In genomic region chr9:129629251-129629650, GRCh38 we compare ENCODE assay signal across 19 cellular contexts. TPM values are rescaled to one million over a fixed set of nuclear protein-coding genes. Genes with fewer than 3 reads are reported as not detected.
DNase-seq lines count a peak whose midpoint lies in the region; ATAC-seq, FAIRE-seq and TF ChIP-seq lines count a peak whose summit lies in the region.
"Had no signal": no experiment of that assay in that cellular context is flagged by ENCODE, and none has a peak within 500 bp of the region (broad histone marks: within the 10 kb centered on the region; RNA-seq: fewer than 3 reads in every experiment).

No MANE protein-coding gene starts in this region.

- no peak overlapping the region for H3K14ac ChIP-seq in H1 (ENCODE audit: insufficient read length)

- POLR2A ChIA-PET in H1 (lab: Charles Lee; ENCODE audit: partially characterized antibody), result interaction anchor here (1.4 to 8.4 kb wide), 2 partner anchors 10 to 452 kb away, joined by 4 to 95 read pairs; partner anchors contain the start of gene ASB6

- TF ChIP-seq POLR2A in H1 (IDR thresholded peaks at IDR 0.05; ENCODE audit: control extremely low read depth in 1 of 2, low read depth in 2 of 2, low read length in 2 of 2) (no peak), spleen (IDR thresholded peaks at IDR 0.05) (no peak)

- H3K27me3 ChIP-seq in Loucy (ENCODE audit: insufficient read depth, low read length, poor library complexity, severe bottlenecking), result no peaks in the 10 kb centered on the region
- no peaks in the 10 kb centered on the region for H3K27me3 ChIP-seq in H1 (replicated peaks in 1 of 4; ENCODE audit: control insufficient read depth in 3 of 4, extremely low read depth in 1 of 4, insufficient read depth in 3 of 4, low read length in 3 of 4)
- H3K27me3 ChIP-seq in spleen (replicated peaks in 1 of 7), result no peaks in the 10 kb centered on the region
- H3K27me3 ChIP-seq: foreskin keratinocyte had no signal

- no peak overlapping the region for H3K18ac ChIP-seq in H1 (ENCODE audit: extremely low read depth, low read length)

- no peak overlapping the region for H3K9ac ChIP-seq in Loucy (ENCODE audit: low read depth, low read length, poor library complexity, severe bottlenecking)
- H3K9ac ChIP-seq in H1 (replicated peaks in 1 of 4; ENCODE audit: extremely low read depth in 1 of 4, low read depth in 3 of 4, low read length in 3 of 4), result no peak overlapping the region

- H3K36me3 ChIP-seq in Loucy (ENCODE audit: insufficient read depth, low read length) (no peaks in the 10 kb centered on the region), H1 (ENCODE audit: control insufficient read depth in 2 of 4, insufficient read depth in 4 of 4, low read length in 3 of 4) (peaks cover 3 to 27% (median 11%) of the 10 kb centered on the region in 4 experiments; a peak in 6 of 8 replicates), spleen (peaks cover 0 to 60% (median 21%) of the 10 kb centered on the region in 6 donors)

- no peak overlapping the region for H3K4ac ChIP-seq in H1 (replicated peaks; ENCODE audit: insufficient read length, low read depth, low read length)

- H3K4me1 ChIP-seq in Loucy (ENCODE audit: insufficient read depth, low read length, poor library complexity, severe bottlenecking) (peaks cover 28% of the 10 kb centered on the region), H1 (replicated peaks in 1 of 4; ENCODE audit: control insufficient read depth in 3 of 4, insufficient read depth in 4 of 4, low read length in 3 of 4) (peaks cover 10 to 19% (median 13%) of the 10 kb centered on the region in 4 experiments), spleen (peaks cover 38 to 96% (median 78%) of the 10 kb centered on the region in 6 donors)

- H3K4me2 ChIP-seq in Loucy (ENCODE audit: low read depth, low read length, poor library complexity, severe bottlenecking) (peak overlapping the region; percentile 95), H1 (ENCODE audit: insufficient read depth in 1 of 2, low read depth in 2 of 2, low read length in 2 of 2) (no peak overlapping the region; a peak in 1 of 4 replicates)

- no peak for FAIRE-seq in H1 (lab: Jason Lieb, UNC)

- peaks cover 43% of the 10 kb centered on the region for H3K79me1 ChIP-seq in H1 (ENCODE audit: low read depth, low read length)

- H3K79me2 ChIP-seq in Loucy (ENCODE audit: insufficient read depth, low read length) (peaks cover 64% of the 10 kb centered on the region), H1 (ENCODE audit: control insufficient read depth in 1 of 2, insufficient read depth in 2 of 2, low read length in 2 of 2) (peaks cover 52 to 79% of the 10 kb centered on the region in 2 experiments)

- no peak overlapping the region for H2BK15ac ChIP-seq in H1 (ENCODE audit: low read length)

- H3K9me2 ChIP-seq in Loucy (replicated peaks; ENCODE audit: low read depth, low read length), result no peaks in the 10 kb centered on the region

- H3K4me1 Mint-ChIP-seq in activated T-cell treated with anti-CD3 and anti-CD28 coated beads, Interleukin-2, amount 50 U/mL, for 4 hours (ENCODE audit: low read depth), result peaks cover 68% of the 10 kb centered on the region

- H4K5ac ChIP-seq in H1 (ENCODE audit: insufficient read length, low read depth, low read length), result no peak overlapping the region

- H3K4me3 ChIP-seq in Loucy (ENCODE audit: low read length, poor library complexity, severe bottlenecking) (peak overlapping the region; percentile 93), H1 (ENCODE audit: extremely low read depth in 1 of 4, insufficient read depth in 2 of 4, low read depth in 3 of 4, low read length in 4 of 4) (no peak overlapping the region), spleen (peak overlapping the region in 4 of 8 donors; percentile 11 to 86 (median 83))
- H3K4me3 ChIP-seq: left ventricle myocardium inferior had no signal

- no peaks in the 10 kb centered on the region for H3F3A ChIP-seq in Loucy (ENCODE audit: low read depth)

- no peak overlapping the region for H2AFZ ChIP-seq in Loucy (ENCODE audit: low read length)
- H2AFZ ChIP-seq in H1 (ENCODE audit: low read length), result no peak overlapping the region

- peaks cover 8% of the 10 kb centered on the region for H3K36me3 Mint-ChIP-seq in activated T-cell treated with anti-CD3 and anti-CD28 coated beads, Interleukin-2, amount 50 U/mL, for 4 hours (ENCODE audit: insufficient read depth)

- WGBS in H1 (ENCODE audit: extremely low coverage in 1 of 2, insufficient coverage in 1 of 2, insufficient read length in 1 of 2, insufficient replicate concordance in 2 of 2, low coverage in 1 of 2, low lambda C conversion rate in 2 of 2, missing lambda C conversion rate in 1 of 2), 2 experiments, result 98% methylated on average over 5 of the region's 5 CpGs; no CpG with 5 or more reads in 1 of the 2 experiments
- 57 to 78% (median 71%) methylated on average over 5 of the region's 5 CpGs for WGBS in spleen, 5 donors

- TF ChIP-seq CTCF in Loucy (conservative IDR thresholded peaks at IDR 0.05; ENCODE audit: low read length), result no peak
- TF ChIP-seq CTCF in H1 (IDR thresholded peaks at IDR 0.05; ENCODE audit: control extremely low read depth in 1 of 3, insufficient read depth in 1 of 3, low read depth in 1 of 3, low read length in 3 of 3), result no peak
- TF ChIP-seq CTCF in spleen (IDR thresholded peaks at IDR 0.05 in 8 of 11, conservative IDR thresholded peaks at IDR 0.05 in 3 of 11), result no peak

- no peak overlapping the region for H3K27ac ChIP-seq in H1 (ENCODE audit: low read depth, low read length)
- H3K27ac ChIP-seq in spleen, result peak overlapping the region in 7 of 8 donors; percentile 27 to 97 (median 94)
- H3K27ac ChIP-seq: foreskin keratinocyte, psoas muscle had no signal

- no peaks in the 10 kb centered on the region for H3K27me3 Mint-ChIP-seq in activated T-cell treated with anti-CD3 and anti-CD28 coated beads, Interleukin-2, amount 50 U/mL, for 4 hours (ENCODE audit: low read depth)

- intact Hi-C loops in spleen (cut with DNase I; ENCODE audit: low total_unique reads), result no loop called here

- TF ChIP-seq EP300 in H1 (IDR thresholded peaks at IDR 0.05; ENCODE audit: borderline replicate concordance in 1 of 2, low read depth in 2 of 2, low read length in 2 of 2), result no peak

- no peak for TF ChIP-seq RAD21 in H1 (IDR thresholded peaks at IDR 0.05 in 1 of 2, conservative IDR thresholded peaks at IDR 0.05 in 1 of 2; ENCODE audit: low read depth in 2 of 2, low read length in 2 of 2)

- H3K9me3 Mint-ChIP-seq in activated T-cell treated with anti-CD3 and anti-CD28 coated beads, Interleukin-2, amount 50 U/mL, for 4 hours, result no peaks in the 10 kb centered on the region

- CTCF ChIA-PET in H1 (lab: Charles Lee; ENCODE audit: partially characterized antibody), result interaction anchor here (0.8 to 4.4 kb wide), 10 partner anchors 9 to 499 kb away, joined by 3 to 18 read pairs (median 4); partner anchors contain the start of gene C9orf50

- H2BK5ac ChIP-seq in H1 (ENCODE audit: low read depth, low read length), result no peak overlapping the region

- DNase-seq in activated T-cell treated with anti-CD3 and anti-CD28 coated beads, Interleukin-2, amount 50 U/mL, for 4 hours, result no peak
- DNase-seq in activated T-cell treated with anti-CD3 and anti-CD28 coated beads, Interleukin-2, amount 50 U/mL, for 1 hour, result no peak
- DNase-seq in H1 (ENCODE audit: low read depth in 1 of 2, low spot score in 2 of 2) (no peak), spleen (no peak), UCSD-AML1 (lab: John Stamatoyannopoulos, UW; ENCODE audit: unreplicated experiment) (no peak), iPS-NIHi7 (ENCODE audit: extremely low spot score) (no peak)
- DNase-seq: activated CD4-positive, CD25-positive, alpha-beta regulatory T cell; amniotic stem cell; foreskin keratinocyte; Kasumi-1; left ventricle myocardium inferior; NCI-H1417; NCI-H2171 treated with DMSO at 0.1 percent for 48 hours; psoas muscle; stimulated activated naive CD4-positive, alpha-beta T cell had no signal

- H4K20me1 ChIP-seq in Loucy (ENCODE audit: insufficient read depth, low read length, poor library complexity, severe bottlenecking), result peaks cover 26% of the 10 kb centered on the region
- H4K20me1 ChIP-seq in H1 (replicated peaks in 1 of 2; ENCODE audit: control insufficient read depth in 1 of 2, insufficient read depth in 2 of 2, low read length in 2 of 2), result peaks cover 50 to 71% of the 10 kb centered on the region in 2 experiments

- ATAC-seq in activated T-cell treated with anti-CD3 and anti-CD28 coated beads, Interleukin-2, amount 50 U/mL, for 4 hours, result no peak
- no peak for ATAC-seq in GM18873 (IDR thresholded peaks at IDR 0.05; ENCODE audit: low FRiP score, unreplicated experiment)
- ATAC-seq: foreskin keratinocyte, psoas muscle had no signal

- no peak overlapping the region for H2AK5ac ChIP-seq in H1 (ENCODE audit: low read depth, low read length)

- H4K8ac ChIP-seq in H1 (ENCODE audit: extremely low read depth, insufficient read depth, low read length), result peak overlapping the region; percentile 31; the same call in 1 of the 2 replicates

- peak overlapping the region; percentile 13 for H3K4me3 Mint-ChIP-seq in activated T-cell treated with anti-CD3 and anti-CD28 coated beads, Interleukin-2, amount 50 U/mL, for 4 hours

- H3K9me3 ChIP-seq in Loucy (ENCODE audit: insufficient read depth, low read depth, low read length) (no peaks in the 10 kb centered on the region), H1 (ENCODE audit: insufficient read depth in 2 of 2, low read depth in 1 of 2, low read length in 1 of 2) (no peaks in the 10 kb centered on the region), spleen (no peaks in the 10 kb centered on the region)
- H3K9me3 ChIP-seq: left ventricle myocardium inferior, psoas muscle had no signal

- H3K23ac ChIP-seq in H1 (ENCODE audit: insufficient read length), result no peak overlapping the region

- H2BK120ac ChIP-seq in H1 (replicated peaks; ENCODE audit: low read depth, low read length), result no peak overlapping the region

- no peak overlapping the region for H3K56ac ChIP-seq in H1 (replicated peaks; ENCODE audit: insufficient read length, low read depth, low read length)

- H4K91ac ChIP-seq in H1 (replicated peaks; ENCODE audit: insufficient read length, low read length), result no peak overlapping the region

- no peak overlapping the region for H2BK20ac ChIP-seq in H1 (ENCODE audit: low read length)

- peaks cover 11% of the 10 kb centered on the region for H3K23me2 ChIP-seq in H1 (ENCODE audit: low read depth, low read length)

- H2BK12ac ChIP-seq in H1 (ENCODE audit: low read depth, low read length), result no peak overlapping the region

RNA-seq across cellular contexts. Expression of gene NTMT1, which starts 3.3 kb away (rescaled TPM):
- 100 to 1,000 TPM in 1 of 3 donors, 10 to 100 TPM in 2; 93.4 to 111 (median 96.6) TPM for total RNA-seq in activated T-cell treated with anti-CD3 and anti-CD28 coated beads, Interleukin-2, amount 50 U/mL, for 4 hours
- 66.1 and 70.2 TPM in 2 replicates for total RNA-seq in H1 (2021; fragmentation: NEBNext Ultra II Directional; extraction: Animal tissue kit (Norgen Biotek cat#: 25700))
- polyA plus RNA-seq in H1 (2011; rRNA removed) (66.8 and 72.0 TPM in 2 replicates), spleen (10 to 100 TPM; 24.8 to 50.5 (median 39.1) TPM)
- polyA plus RNA-seq in H1 (2011; cell fraction: cytosol; rRNA removed), result 74.2 TPM
- polyA plus RNA-seq in H1 (2011; cell fraction: nucleus; rRNA removed), result 49.9 TPM
- 50.4 to 65.9 TPM (median 63.1 TPM) in 4 replicates for polyA plus RNA-seq in H1 (2012, experiment 1 of 2)
- polyA plus RNA-seq in H1 (2012, experiment 2 of 2), result 54.6 TPM
- polyA plus RNA-seq in H1 (2013, experiment 1 of 2), result 37.6 TPM
- polyA plus RNA-seq in H1 (2013, experiment 2 of 2), result 37.1 TPM
- polyA minus RNA-seq in H1 (2011; rRNA and poly(A)+ RNA removed), result 27.6 and 39.4 TPM in 2 replicates
- 13.7 TPM for polyA minus RNA-seq in H1 (2011; cell fraction: cytosol; rRNA and poly(A)+ RNA removed)
- polyA minus RNA-seq in H1 (2011; cell fraction: nucleus; rRNA and poly(A)+ RNA removed), result 22.0 TPM
- 10 to 100 TPM; 22.8 to 49.3 (median 35.8) TPM for total RNA-seq in spleen

RNA-seq across cellular contexts. Expression of gene C9orf50, which starts 8.3 kb away (rescaled TPM):
- not detected for total RNA-seq in activated T-cell treated with anti-CD3 and anti-CD28 coated beads, Interleukin-2, amount 50 U/mL, for 4 hours
- not detected in 2 replicates for total RNA-seq in H1 (2021; fragmentation: NEBNext Ultra II Directional; extraction: Animal tissue kit (Norgen Biotek cat#: 25700))
- not detected in 2 replicates for polyA plus RNA-seq in H1 (2011; rRNA removed)
- polyA plus RNA-seq in H1 (2011; cell fraction: cytosol; rRNA removed), result not detected
- polyA plus RNA-seq in H1 (2011; cell fraction: nucleus; rRNA removed), result 0.17 TPM
- polyA plus RNA-seq in H1 (2012, experiment 1 of 2), result not detected in 4 replicates
- not detected for polyA plus RNA-seq in H1 (2012, experiment 2 of 2)
- polyA plus RNA-seq in H1 (2013, experiment 1 of 2), result not detected
- not detected for polyA plus RNA-seq in H1 (2013, experiment 2 of 2)
- not detected in 2 replicates for polyA minus RNA-seq in H1 (2011; rRNA and poly(A)+ RNA removed)
- polyA minus RNA-seq in H1 (2011; cell fraction: cytosol; rRNA and poly(A)+ RNA removed), result not detected
- polyA minus RNA-seq in H1 (2011; cell fraction: nucleus; rRNA and poly(A)+ RNA removed), result 0.40 TPM
- under 1 TPM in 1 of 7 donors, not detected in 6; 0.22 TPM for total RNA-seq in spleen
- polyA plus RNA-seq in spleen, result under 1 TPM; 0.12 to 0.46 (median 0.16) TPM
- total RNA-seq: foreskin keratinocyte; left ventricle myocardium inferior; psoas muscle; T-helper 1 cell treated with Interleukin-12 subunit alpha and Interleukin-12 subunit beta and Interleukin-4 antibody, amounts not matched to agents 30 ng/mL and 1 ng/mL, for 36 hours; ureter had no signal
- polyA plus RNA-seq: foreskin keratinocyte, psoas muscle had no signal

RNA-seq across cellular contexts. Expression of gene ASB6, which starts 12.7 kb away (rescaled TPM):
- 10 to 100 TPM; 32.1 to 35.3 (median 35.1) TPM for total RNA-seq in activated T-cell treated with anti-CD3 and anti-CD28 coated beads, Interleukin-2, amount 50 U/mL, for 4 hours
- total RNA-seq in H1 (2021; fragmentation: NEBNext Ultra II Directional; extraction: Animal tissue kit (Norgen Biotek cat#: 25700)), result 17.3 TPM in 2 replicates
- polyA plus RNA-seq in H1 (2011; rRNA removed) (14.0 and 19.7 TPM in 2 replicates), spleen (10 to 100 TPM; 11.5 to 23.2 (median 17.8) TPM)
- polyA plus RNA-seq in H1 (2011; cell fraction: cytosol; rRNA removed), result 16.1 TPM
- 28.1 TPM for polyA plus RNA-seq in H1 (2011; cell fraction: nucleus; rRNA removed)
- polyA plus RNA-seq in H1 (2012, experiment 1 of 2), result 9.6 to 16.5 TPM (median 14.9 TPM) in 4 replicates
- polyA plus RNA-seq in H1 (2012, experiment 2 of 2), result 14.4 TPM
- 12.1 TPM for polyA plus RNA-seq in H1 (2013, experiment 1 of 2)
- 12.0 TPM for polyA plus RNA-seq in H1 (2013, experiment 2 of 2)
- 8.4 and 11.0 TPM in 2 replicates for polyA minus RNA-seq in H1 (2011; rRNA and poly(A)+ RNA removed)
- polyA minus RNA-seq in H1 (2011; cell fraction: cytosol; rRNA and poly(A)+ RNA removed), result 7.3 TPM
- 9.7 TPM for polyA minus RNA-seq in H1 (2011; cell fraction: nucleus; rRNA and poly(A)+ RNA removed)
- total RNA-seq in spleen, result 10 to 100 TPM; 17.2 to 30.8 (median 22.3) TPM

RNA-seq across cellular contexts. Expression of gene PRRX2, which starts 36.2 kb away (rescaled TPM):
- 1 to 10 TPM in 1 of 3 donors, under 1 TPM in 2; 0.50 to 1.3 (median 0.57) TPM for total RNA-seq in activated T-cell treated with anti-CD3 and anti-CD28 coated beads, Interleukin-2, amount 50 U/mL, for 4 hours
- total RNA-seq in H1 (2021; fragmentation: NEBNext Ultra II Directional; extraction: Animal tissue kit (Norgen Biotek cat#: 25700)), result 5.8 and 7.1 TPM in 2 replicates
- polyA plus RNA-seq in H1 (2011; rRNA removed) (9.2 and 10.9 TPM in 2 replicates), spleen (1 to 10 TPM in 1 of 3 donors, under 1 TPM in 2; 0.32 to 1.5 (median 0.83) TPM)
- 6.7 TPM for polyA plus RNA-seq in H1 (2011; cell fraction: cytosol; rRNA removed)
- polyA plus RNA-seq in H1 (2011; cell fraction: nucleus; rRNA removed), result 5.3 TPM
- 1.6 to 5.6 TPM (median 4.0 TPM) in 4 replicates for polyA plus RNA-seq in H1 (2012, experiment 1 of 2)
- polyA plus RNA-seq in H1 (2012, experiment 2 of 2), result 5.6 TPM
- polyA plus RNA-seq in H1 (2013, experiment 1 of 2), result 7.2 TPM
- 7.7 TPM for polyA plus RNA-seq in H1 (2013, experiment 2 of 2)
- polyA minus RNA-seq in H1 (2011; rRNA and poly(A)+ RNA removed), result 0.46 and 0.57 TPM in 2 replicates
- polyA minus RNA-seq in H1 (2011; cell fraction: cytosol; rRNA and poly(A)+ RNA removed), result 2.1 TPM
- 1.3 TPM for polyA minus RNA-seq in H1 (2011; cell fraction: nucleus; rRNA and poly(A)+ RNA removed)
- total RNA-seq in spleen, result under 1 TPM in 2 of 7 donors, not detected in 5; 0.47 to 0.54 TPM
- total RNA-seq: foreskin keratinocyte had no signal
